25 cellular contexts compared by ENCODE assay signal in genomic region chr4:117987464-117987863, GRCh38. TPM values are rescaled to one million over a fixed set of nuclear protein-coding genes. Genes with fewer than 3 reads are reported as not detected.
DNase-seq lines count a peak whose midpoint lies in the region; ATAC-seq and TF ChIP-seq lines count a peak whose summit lies in the region.
"Had no signal": no experiment of that assay in that cellular context is flagged by ENCODE, and none has a peak within 500 bp of the region (broad histone marks: within the 10 kb centered on the region; RNA-seq: fewer than 3 reads in every experiment).

No MANE protein-coding gene starts in this region.

- H3K56ac ChIP-seq in mesendoderm (ENCODE audit: low read length): no peak overlapping the region

- TF ChIP-seq POLR2A in NB4 (IDR thresholded peaks at IDR 0.05; ENCODE audit: extremely low read depth, insufficient read length): no peak

- H3K4me1 ChIP-seq in mesendoderm (ENCODE audit: control insufficient read depth, low read depth, low read length): no peaks in the 10 kb centered on the region
- H3K4me1 ChIP-seq: adrenal gland, HAP-1, lower lobe of right lung, tibial nerve had no signal

- H2BK120ac ChIP-seq in mesendoderm (ENCODE audit: low read depth, low read length): no peak overlapping the region

- no peak overlapping the region for H4K5ac ChIP-seq in mesendoderm (ENCODE audit: low read length)

- H3K18ac ChIP-seq in mesendoderm (ENCODE audit: low read length): no peak overlapping the region

- H3K79me2 ChIP-seq in mesendoderm (ENCODE audit: control insufficient read depth, insufficient read depth, low read length): no peaks in the 10 kb centered on the region

- H2BK15ac ChIP-seq in mesendoderm (replicated peaks; ENCODE audit: low read depth): no peak overlapping the region

- no CpG with 5 or more reads among the region's 1 CpG for WGBS in mesendoderm (ENCODE audit: extremely low coverage, insufficient coverage, low lambda C conversion rate)

- no peak overlapping the region for H2BK5ac ChIP-seq in mesendoderm (ENCODE audit: low read length)

- no peak for ATAC-seq in HG03097 (IDR thresholded peaks at IDR 0.05; ENCODE audit: low FRiP score, unreplicated experiment)
- ATAC-seq in HG02642 (IDR thresholded peaks at IDR 0.05; ENCODE audit: poor library complexity, unreplicated experiment): no peak
- ATAC-seq: activated CD4-positive, alpha-beta T cell treated with anti-CD3 and anti-CD28 coated beads for 36 hours; activated T-helper 17 cell treated with anti-CD3 and anti-CD28 coated beads, Interleukin-2, amount 50 U/mL, for 72 hours; naive thymus-derived CD8-positive, alpha-beta T cell had no signal

- TF ChIP-seq CTCF in NB4 (IDR thresholded peaks at IDR 0.05; ENCODE audit: low read depth, low read length): no peak

- no peak overlapping the region for H3K4me2 ChIP-seq in mesendoderm (ENCODE audit: low read length)

- no peak overlapping the region for H3K4me3 ChIP-seq in NB4 (ENCODE audit: low read depth, low read length)
- H3K4me3 ChIP-seq in mesendoderm (ENCODE audit: low read length): no peak overlapping the region
- H3K4me3 ChIP-seq: adrenal gland, HAP-1, lower lobe of right lung, tibial nerve had no signal

- POLR2A ChIA-PET in HEK293T (lab: Yijun Ruan, JAX): no interaction called here

- DNase-seq in GF-D8 (lab: John Stamatoyannopoulos, UW): peak; percentile 77
- peak; percentile 63 for DNase-seq in NB4 (ENCODE audit: low read depth)
- DNase-seq in SKM-1 (lab: John Stamatoyannopoulos, UW; ENCODE audit: unreplicated experiment): peak; percentile 41
- peak; percentile 11 for DNase-seq in mesendoderm
- DNase-seq in SHP77 treated with DMSO at 0.1 percent for 48 hours (lab: John Stamatoyannopoulos, UW): no peak
- DNase-seq in HEK293T (ENCODE audit: extremely low spot score): no peak
- DNase-seq: ACHN; activated CD4-positive, alpha-beta T cell treated with anti-CD3 and anti-CD28 coated beads for 36 hours; activated naive CD4-positive, alpha-beta T cell treated with anti-CD3 and anti-CD28 coated beads, Interleukin-2, amount 10 ng/mL, durations not matched to agents 7 days and 5 days; adrenal gland; C1 segment of cervical spinal cord; COR-L47; foreskin melanocyte; kidney glomerular epithelial cell; lower lobe of right lung; naive thymus-derived CD8-positive, alpha-beta T cell; NCI-H1105 treated with DMSO at 0.1 percent for 48 hours; NCI-H187 treated with DMSO at 0.1 percent for 48 hours; NCI-H526; stimulated activated CD4-positive, alpha-beta T cell treated with anti-CD3 and anti-CD28 coated beads, Interleukin-4, amount 100 ng/mL, for 24 hours had no signal

- H3K36me3 ChIP-seq in mesendoderm (ENCODE audit: control insufficient read depth, insufficient read depth, low read length): no peaks in the 10 kb centered on the region
- H3K36me3 ChIP-seq: adrenal gland, HAP-1, lower lobe of right lung, tibial nerve had no signal

- CTCF ChIA-PET in HEK293T (lab: Yijun Ruan, JAX): no interaction called here

- H3K4ac ChIP-seq in mesendoderm (ENCODE audit: low read depth, low read length): no peak overlapping the region

- H3K9ac ChIP-seq in mesendoderm (ENCODE audit: low read length): no peak overlapping the region

- no peak overlapping the region for H3K23ac ChIP-seq in mesendoderm (ENCODE audit: low read length)

- no peaks in the 10 kb centered on the region for H3K79me1 ChIP-seq in mesendoderm (ENCODE audit: low read length)

- H2AK5ac ChIP-seq in mesendoderm (ENCODE audit: low read length): no peak overlapping the region

- no peak overlapping the region for H4K8ac ChIP-seq in mesendoderm (ENCODE audit: low read depth, low read length)

- H3K27me3 ChIP-seq in mesendoderm (ENCODE audit: insufficient read depth, low read length, poor library complexity): no peaks in the 10 kb centered on the region
- H3K27me3 ChIP-seq: adrenal gland, tibial nerve had no signal

- H3K27ac ChIP-seq in mesendoderm (ENCODE audit: low read depth, low read length): no peak overlapping the region
- H3K27ac ChIP-seq: adrenal gland, lower lobe of right lung, tibial nerve had no signal

TF ChIP-seq in HEK293T, 16 proteins besides CTCF, POLR2A, EP300 and RAD21:
- TF ChIP-seq PKNOX1 (IDR thresholded peaks at IDR 0.05): no peak
- no peak for TF ChIP-seq ARNT (IDR thresholded peaks at IDR 0.05)
- TF ChIP-seq CTBP1 (IDR thresholded peaks at IDR 0.05; ENCODE audit: borderline replicate concordance): no peak
- TF ChIP-seq FOXK2 (IDR thresholded peaks at IDR 0.05): no peak
- TF ChIP-seq L3MBTL2 (conservative IDR thresholded peaks at IDR 0.05): no peak
- TF ChIP-seq TARDBP (IDR thresholded peaks at IDR 0.05): no peak
- no peak for TF ChIP-seq LEF1 (IDR thresholded peaks at IDR 0.05; ENCODE audit: borderline replicate concordance)
- no peak for TF ChIP-seq ELF4 (IDR thresholded peaks at IDR 0.05)
- no peak for TF ChIP-seq SP1 (IDR thresholded peaks at IDR 0.05)
- no peak for TF ChIP-seq FOXA1 (IDR thresholded peaks at IDR 0.05)
- TF ChIP-seq FOXM1 (IDR thresholded peaks at IDR 0.05; ENCODE audit: borderline replicate concordance): no peak
- no peak for TF ChIP-seq ZNF384 (IDR thresholded peaks at IDR 0.05)
- TF ChIP-seq SUZ12 (IDR thresholded peaks at IDR 0.05): no peak

RNA-seq across cellular contexts. Expression of gene NDST3, which starts 46.8 kb away (rescaled TPM):
- polyA plus RNA-seq in mesendoderm (2013, experiment 1 of 2): 3.6 TPM
- 3.3 TPM for polyA plus RNA-seq in mesendoderm (2013, experiment 2 of 2)

Comparison
In these comparisons a context has a peak if more than half of its experiments do, and no peak if none do; other contexts are left out.
1. DNase-seq: peak in GF-D8 (single experiment), NB4 (single experiment), SKM-1 (single experiment) and mesendoderm (single experiment); none in SHP77 treated with DMSO at 0.1 percent for 48 hours (single experiment) and HEK293T (single experiment).